31 cellular contexts compared by ENCODE assay signal in the genomic region with DNA sequence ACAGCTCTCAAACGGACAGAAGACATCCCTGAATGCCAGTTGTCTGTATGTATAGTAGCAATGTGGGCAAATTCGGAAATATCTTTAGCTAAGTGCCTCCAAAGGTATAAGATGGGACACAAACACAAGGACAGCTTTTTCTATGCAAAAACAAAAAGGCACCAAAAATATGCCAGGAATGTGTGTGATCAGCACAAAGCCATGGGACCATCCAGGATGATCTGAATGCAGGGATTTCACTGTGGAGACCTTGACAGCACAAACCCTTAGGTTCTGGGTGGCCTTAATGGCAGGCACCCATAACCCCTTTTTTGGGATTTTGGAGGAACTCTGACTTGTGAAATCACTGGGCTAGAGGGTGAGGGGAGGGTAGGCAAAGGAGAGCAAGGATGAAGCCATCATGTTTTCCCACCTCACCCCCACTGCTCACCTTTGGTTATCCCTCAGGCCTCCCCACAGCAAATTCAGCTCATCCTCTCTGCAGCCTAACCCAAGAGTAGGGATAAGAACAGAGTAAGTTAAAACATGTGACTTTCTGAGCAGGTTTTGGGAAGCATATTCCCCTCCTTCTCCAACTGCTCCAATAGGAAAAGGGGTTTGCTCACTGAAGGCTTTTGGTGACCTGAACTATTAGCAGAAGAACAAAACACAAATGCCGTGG.
DNase-seq lines count a peak whose midpoint lies in the region; ATAC-seq lines count a peak whose summit lies in the region.
"Had no signal": no experiment of that assay in that cellular context is flagged by ENCODE, and none has a peak within 500 bp of the region (broad histone marks: within the 10 kb centered on the region; RNA-seq: fewer than 3 reads in every experiment).

No MANE protein-coding gene starts in this region.

- H3K27me3 Mint-ChIP-seq in activated CD4-positive, alpha-beta T cell treated with anti-CD3 and anti-CD28 coated beads, Interleukin-2, amount 10 ng/mL, durations not matched to agents 24 days and 14 days = peaks cover 11% of the 10 kb centered on the region
- H3K27me3 Mint-ChIP-seq: CD4-positive, CD25-positive, alpha-beta regulatory T cell had no signal

- H3K27ac Mint-ChIP-seq in activated CD4-positive, alpha-beta T cell treated with anti-CD3 and anti-CD28 coated beads, Interleukin-2, amount 10 ng/mL, durations not matched to agents 24 days and 14 days = no peak overlapping the region
- H3K27ac Mint-ChIP-seq: activated CD4-positive, alpha-beta memory T cell treated with anti-CD3 and anti-CD28 coated beads for 36 hours; activated naive CD4-positive, alpha-beta T cell treated with anti-CD3 and anti-CD28 coated beads, Interleukin-2, amount 10 ng/mL, durations not matched to agents 7 days and 5 days; activated T-helper 1 cell treated with anti-CD3 and anti-CD28 coated beads, Interleukin-12 subunit alpha, Interleukin-12 subunit beta, Interleukin-2, Interleukin-4 antibody, amounts not matched to agents 30 ng/mL and 10 ng/mL and 1 ng/mL, durations not matched to agents 14 hours and 24 hours and 36 hours; brain; CD4-positive, CD25-positive, alpha-beta regulatory T cell; nephron progenitor cell; stimulated activated memory B cell treated with anti-CD40 and anti-IgM and Interleukin-4, amounts not matched to agents 10 μg/mL and 1 μg/mL and 100 μg/mL, for 72 hours had no signal

- peaks cover 28% of the 10 kb centered on the region for H3K4me1 ChIP-seq in SJCRH30
- H3K4me1 ChIP-seq: adrenal gland, upper lobe of left lung had no signal

- no peaks in the 10 kb centered on the region for H3K36me3 Mint-ChIP-seq in activated CD4-positive, alpha-beta T cell treated with anti-CD3 and anti-CD28 coated beads, Interleukin-2, amount 10 ng/mL, durations not matched to agents 24 days and 14 days (ENCODE audit: low read depth)
- H3K36me3 Mint-ChIP-seq: activated CD4-positive, alpha-beta memory T cell treated with anti-CD3 and anti-CD28 coated beads for 36 hours; activated naive CD4-positive, alpha-beta T cell treated with anti-CD3 and anti-CD28 coated beads, Interleukin-2, amount 10 ng/mL, durations not matched to agents 7 days and 5 days; brain; CD4-positive, CD25-positive, alpha-beta regulatory T cell; stimulated activated memory B cell treated with anti-CD40 and anti-IgM and Interleukin-4, amounts not matched to agents 10 μg/mL and 1 μg/mL and 100 μg/mL, for 72 hours had no signal

- no peak for ATAC-seq in HG02870 (IDR thresholded peaks at IDR 0.05; ENCODE audit: unreplicated experiment)
- ATAC-seq in GM21360 (IDR thresholded peaks at IDR 0.05; ENCODE audit: unreplicated experiment) = no peak
- ATAC-seq in GM18909 (IDR thresholded peaks at IDR 0.05; ENCODE audit: poor library complexity, unreplicated experiment) = no peak
- ATAC-seq: activated CD4-positive, CD25-positive, alpha-beta regulatory T cell treated with anti-CD3 and anti-CD28 coated beads, Interleukin-2, amount 50 U/mL, for 24 hours; stimulated activated memory B cell treated with anti-CD40 and anti-IgM and Interleukin-4, amounts not matched to agents 10 μg/mL and 1 μg/mL and 100 μg/mL, for 72 hours had no signal

- H3K9me3 ChIP-seq in SJCRH30 (replicated peaks) = no peaks in the 10 kb centered on the region
- H3K9me3 ChIP-seq: adrenal gland, heart left ventricle, pancreas, upper lobe of left lung had no signal

- H3K27ac ChIP-seq in SJCRH30 = peak overlapping the region; percentile 21; the same call in 1 of the 2 replicates
- H3K27ac ChIP-seq: 22Rv1, adrenal gland, dorsolateral prefrontal cortex, heart left ventricle, pancreas, SK-N-MC, upper lobe of left lung had no signal

- no peaks in the 10 kb centered on the region for H3K9me3 Mint-ChIP-seq in activated CD4-positive, alpha-beta T cell treated with anti-CD3 and anti-CD28 coated beads, Interleukin-2, amount 10 ng/mL, durations not matched to agents 24 days and 14 days
- H3K9me3 Mint-ChIP-seq: activated CD4-positive, alpha-beta memory T cell treated with anti-CD3 and anti-CD28 coated beads for 36 hours; activated naive CD4-positive, alpha-beta T cell treated with anti-CD3 and anti-CD28 coated beads, Interleukin-2, amount 10 ng/mL, durations not matched to agents 7 days and 5 days; activated T-helper 1 cell treated with anti-CD3 and anti-CD28 coated beads, Interleukin-12 subunit alpha, Interleukin-12 subunit beta, Interleukin-2, Interleukin-4 antibody, amounts not matched to agents 30 ng/mL and 10 ng/mL and 1 ng/mL, durations not matched to agents 14 hours and 24 hours and 36 hours; CD4-positive, CD25-positive, alpha-beta regulatory T cell; stimulated activated memory B cell treated with anti-CD40 and anti-IgM and Interleukin-4, amounts not matched to agents 10 μg/mL and 1 μg/mL and 100 μg/mL, for 72 hours had no signal

- intact Hi-C loops in activated CD4-positive, alpha-beta T cell treated with anti-CD3 and anti-CD28 coated beads, Interleukin-2, amount 10 ng/mL, durations not matched to agents 24 days and 14 days (cut with micrococcal nuclease) = no loop called here

- H3K27me3 ChIP-seq in SJCRH30 = no peaks in the 10 kb centered on the region
- H3K27me3 ChIP-seq: adrenal gland, heart left ventricle, pancreas, upper lobe of left lung had no signal

- peaks cover 7% of the 10 kb centered on the region for H3K4me1 Mint-ChIP-seq in activated CD4-positive, alpha-beta T cell treated with anti-CD3 and anti-CD28 coated beads, Interleukin-2, amount 10 ng/mL, durations not matched to agents 24 days and 14 days
- H3K4me1 Mint-ChIP-seq: CD4-positive, CD25-positive, alpha-beta regulatory T cell had no signal

- no peak overlapping the region for H3K4me3 ChIP-seq in SJCRH30
- H3K4me3 ChIP-seq: adrenal gland, dorsolateral prefrontal cortex, heart left ventricle, pancreas, SK-N-MC, upper lobe of left lung had no signal

- no peaks in the 10 kb centered on the region for H3K36me3 ChIP-seq in SJCRH30
- H3K36me3 ChIP-seq: adrenal gland, heart left ventricle, pancreas, upper lobe of left lung had no signal

- H3K4me3 Mint-ChIP-seq in activated CD4-positive, alpha-beta T cell treated with anti-CD3 and anti-CD28 coated beads, Interleukin-2, amount 10 ng/mL, durations not matched to agents 24 days and 14 days = no peak overlapping the region
- H3K4me3 Mint-ChIP-seq: activated CD4-positive, alpha-beta memory T cell treated with anti-CD3 and anti-CD28 coated beads for 36 hours; activated naive CD4-positive, alpha-beta T cell treated with anti-CD3 and anti-CD28 coated beads, Interleukin-2, amount 10 ng/mL, durations not matched to agents 7 days and 5 days; activated T-helper 1 cell treated with anti-CD3 and anti-CD28 coated beads, Interleukin-12 subunit alpha, Interleukin-12 subunit beta, Interleukin-2, Interleukin-4 antibody, amounts not matched to agents 30 ng/mL and 10 ng/mL and 1 ng/mL, durations not matched to agents 14 hours and 24 hours and 36 hours; brain; CD4-positive, CD25-positive, alpha-beta regulatory T cell; nephron progenitor cell; stimulated activated memory B cell treated with anti-CD40 and anti-IgM and Interleukin-4, amounts not matched to agents 10 μg/mL and 1 μg/mL and 100 μg/mL, for 72 hours had no signal

- peak; percentile 40 for DNase-seq in activated CD4-positive, alpha-beta T cell treated with anti-CD3 and anti-CD28 coated beads, Interleukin-2, amount 10 ng/mL, durations not matched to agents 24 days and 14 days
- DNase-seq in activated CD4-positive, alpha-beta T cell treated with anti-CD3 and anti-CD28 coated beads for 1 hour = no peak
- DNase-seq in SJCRH30 (no peak), iPS DF 4.7 (ENCODE audit: extremely low read depth, low spot score) (peak; percentile 49), kidney tubule cell (ENCODE audit: low spot score) (no peak)
- DNase-seq: activated CD4-positive, alpha-beta memory T cell treated with anti-CD3 and anti-CD28 coated beads for 36 hours; activated CD8-positive, alpha-beta memory T cell treated with anti-CD3 and anti-CD28 coated beads, Interleukin-2, amount 50 U/mL, for 4 hours; activated naive CD4-positive, alpha-beta T cell treated with anti-CD3 and anti-CD28 coated beads, Interleukin-2, amount 10 ng/mL, durations not matched to agents 7 days and 5 days; adrenal gland; CD4-positive, CD25-positive, alpha-beta regulatory T cell; cerebellar nuclear complex; DND-41; foreskin melanocyte; HCEC 1CT; heart left ventricle; left cardiac atrium; NCI-H146; NCI-H82; nephron progenitor cell had no signal

Comparison
In these comparisons a context has a peak if more than half of its experiments do, and no peak if none do; other contexts are left out.
1. DNase-seq: peak in activated CD4-positive, alpha-beta T cell treated with anti-CD3 and anti-CD28 coated beads, Interleukin-2, amount 10 ng/mL, durations not matched to agents 24 days and 14 days (single experiment) and iPS DF 4.7 (single experiment); none in activated CD4-positive, alpha-beta T cell treated with anti-CD3 and anti-CD28 coated beads for 1 hour (single experiment), SJCRH30 (0 of 2) and kidney tubule cell (single experiment).